16 cellular contexts compared by ENCODE assay signal in the genomic region with DNA sequence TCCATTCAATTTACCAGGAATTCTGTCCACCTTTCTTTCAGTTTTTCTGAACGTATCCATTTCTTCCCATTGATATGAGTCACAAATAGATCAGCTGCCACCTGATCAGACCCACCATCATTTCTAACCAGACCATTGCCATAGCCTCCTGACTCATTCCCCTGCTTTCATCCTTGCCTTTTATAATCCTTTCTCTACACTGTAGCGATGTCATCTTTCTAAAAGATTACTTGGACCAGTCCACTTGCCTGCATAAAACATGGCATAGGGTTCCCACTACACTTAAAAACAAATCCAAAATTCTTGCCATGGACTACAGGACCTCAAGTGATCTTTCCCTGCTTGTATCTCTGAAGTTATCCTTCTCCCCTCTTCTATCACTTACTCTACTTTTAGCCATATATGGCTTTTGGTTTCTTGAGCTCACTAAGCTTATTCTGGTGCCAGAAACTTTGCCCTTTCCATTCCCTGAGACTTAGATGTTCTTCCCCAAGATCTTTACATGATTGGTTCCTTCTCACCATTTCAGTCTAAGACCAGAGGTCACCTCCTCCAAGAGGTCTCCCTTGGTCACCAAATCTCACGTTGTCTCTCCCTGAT.
DNase-seq lines count a peak whose midpoint lies in the region; ATAC-seq and TF ChIP-seq lines count a peak whose summit lies in the region.
"Had no signal": no experiment of that assay in that cellular context is flagged by ENCODE, and none has a peak within 500 bp of the region (broad histone marks: within the 10 kb centered on the region; RNA-seq: fewer than 3 reads in every experiment).

No MANE protein-coding gene starts in this region.

- H3K9me3 Mint-ChIP-seq in stimulated activated effector memory CD8-positive, alpha-beta T cell treated with anti-CD3 and anti-CD28 coated beads, Interleukin-12 subunit alpha, Interleukin-12 subunit beta, amount 100 ng/mL, for 72 hours: no peaks in the 10 kb centered on the region
- H3K9me3 Mint-ChIP-seq: CD8-positive, alpha-beta memory T cell; endodermal cell had no signal

- H3K4me3 ChIP-seq in SK-N-SH (ENCODE audit: low read depth in 2 of 2, low read length in 1 of 2) (no peak overlapping the region), fibroblast of mammary gland (ENCODE audit: control insufficient read depth, low read depth, low read length) (no peak overlapping the region)
- H3K4me3 ChIP-seq: SJCRH30, stomach had no signal

- no peaks in the 10 kb centered on the region for H3K27me3 ChIP-seq in SK-N-SH (ENCODE audit: insufficient read depth)
- H3K27me3 ChIP-seq: SJCRH30, stomach had no signal

- H3K9ac ChIP-seq in SK-N-SH: peak overlapping the region; percentile 68

- peaks cover 9% of the 10 kb centered on the region for H3K4me1 Mint-ChIP-seq in stimulated activated effector memory CD8-positive, alpha-beta T cell treated with anti-CD3 and anti-CD28 coated beads, Interleukin-12 subunit alpha, Interleukin-12 subunit beta, amount 100 ng/mL, for 72 hours
- H3K4me1 Mint-ChIP-seq: endodermal cell had no signal

- peaks cover 0 to 53% of the 10 kb centered on the region in 2 experiments; a peak in 3 of 4 replicates for H3K4me1 ChIP-seq in SK-N-SH (ENCODE audit: control insufficient read depth in 1 of 2, insufficient read depth in 2 of 2, low read depth in 1 of 2, low read length in 1 of 2)

- peak overlapping the region in 1 of 2 experiments; percentile 98; a peak in 2 of 4 replicates for H3K27ac ChIP-seq in SK-N-SH (ENCODE audit: low read depth in 2 of 2, low read length in 1 of 2)
- H3K27ac ChIP-seq: HL-60, SJCRH30, stomach had no signal

- peak; percentile 32 for DNase-seq in HK-2 (ENCODE audit: unreplicated experiment)
- DNase-seq in SK-N-SH: no peak
- DNase-seq in fibroblast of mammary gland (ENCODE audit: low read depth): peak; percentile 97
- no peak for DNase-seq in stimulated activated effector memory CD8-positive, alpha-beta T cell treated with anti-CD3 and anti-CD28 coated beads, Interleukin-12 subunit alpha, Interleukin-12 subunit beta, amount 100 ng/mL, for 72 hours (ENCODE audit: low spot score in 2 of 2)
- DNase-seq in NCI-H446 (lab: John Stamatoyannopoulos, UW): no peak
- DNase-seq in occipital lobe (lab: John Stamatoyannopoulos, UW): no peak
- DNase-seq in GM03348 (ENCODE audit: low spot score): no peak
- DNase-seq: activated CD8-positive, alpha-beta T cell treated with anti-CD3 and anti-CD28 coated beads, Interleukin-2, amount 10 ng/mL, durations not matched to agents 7 days and 5 days; CD8-positive, alpha-beta memory T cell; endodermal cell; NCI-H2081 treated with DMSO at 0.1 percent for 48 hours; stomach had no signal

- H3K4me2 ChIP-seq in SK-N-SH: peak overlapping the region; percentile 64; the same call in 1 of the 2 replicates

- H2AFZ ChIP-seq in SK-N-SH (ENCODE audit: low read depth): no peak overlapping the region

- H3F3A ChIP-seq in SK-N-SH (replicated peaks; ENCODE audit: insufficient read depth): peaks cover 57% of the 10 kb centered on the region

- no peak overlapping the region for H3K4me3 Mint-ChIP-seq in stimulated activated effector memory CD8-positive, alpha-beta T cell treated with anti-CD3 and anti-CD28 coated beads, Interleukin-12 subunit alpha, Interleukin-12 subunit beta, amount 100 ng/mL, for 72 hours
- H3K4me3 Mint-ChIP-seq: activated CD8-positive, alpha-beta T cell treated with anti-CD3 and anti-CD28 coated beads, Interleukin-2, amount 10 ng/mL, durations not matched to agents 7 days and 5 days; CD8-positive, alpha-beta memory T cell; endodermal cell; neural crest cell had no signal

- no peaks in the 10 kb centered on the region for H3K9me2 ChIP-seq in SK-N-SH

- TF ChIP-seq CTCF in SK-N-SH (IDR thresholded peaks at IDR 0.05) (no peak), fibroblast of mammary gland (conservative IDR thresholded peaks at IDR 0.05; ENCODE audit: control insufficient read depth, insufficient read depth, low read depth, low read length) (no peak)

- H3K36me3 Mint-ChIP-seq in stimulated activated effector memory CD8-positive, alpha-beta T cell treated with anti-CD3 and anti-CD28 coated beads, Interleukin-12 subunit alpha, Interleukin-12 subunit beta, amount 100 ng/mL, for 72 hours: no peaks in the 10 kb centered on the region
- H3K36me3 Mint-ChIP-seq: CD8-positive, alpha-beta memory T cell had no signal

- CTCF ChIA-PET in SK-N-SH (lab: Yijun Ruan, JAX): no interaction called here

- 56% methylated on average over 3 of the region's 3 CpGs for WGBS in SK-N-SH (ENCODE audit: low lambda C conversion rate)

- TF ChIP-seq EP300 in SK-N-SH (IDR thresholded peaks at IDR 0.05; ENCODE audit: borderline replicate concordance in 1 of 2, low read depth in 1 of 2, low read length in 1 of 2): peak in 1 of 2 experiments; percentile 74; a peak in 1 of 4 replicates

- no peaks in the 10 kb centered on the region for H3K36me3 ChIP-seq in SK-N-SH (replicated peaks in 1 of 2; ENCODE audit: control insufficient read depth in 1 of 2, insufficient read depth in 2 of 2, low read length in 1 of 2)
- H3K36me3 ChIP-seq: SJCRH30, stomach had no signal

- no peaks in the 10 kb centered on the region for H3K9me3 ChIP-seq in SK-N-SH
- H3K9me3 ChIP-seq: SJCRH30, stomach had no signal

- no peak for TF ChIP-seq RAD21 in SK-N-SH (IDR thresholded peaks at IDR 0.05; ENCODE audit: low read length)

- no peak overlapping the region for H3K27ac Mint-ChIP-seq in stimulated activated effector memory CD8-positive, alpha-beta T cell treated with anti-CD3 and anti-CD28 coated beads, Interleukin-12 subunit alpha, Interleukin-12 subunit beta, amount 100 ng/mL, for 72 hours
- H3K27ac Mint-ChIP-seq: activated CD8-positive, alpha-beta T cell treated with anti-CD3 and anti-CD28 coated beads, Interleukin-2, amount 10 ng/mL, durations not matched to agents 7 days and 5 days; CD8-positive, alpha-beta memory T cell; endodermal cell had no signal

- peak; percentile 57 for ATAC-seq in stimulated activated effector memory CD8-positive, alpha-beta T cell treated with anti-CD3 and anti-CD28 coated beads, Interleukin-12 subunit alpha, Interleukin-12 subunit beta, amount 100 ng/mL, for 72 hours
- ATAC-seq: activated CD8-positive, alpha-beta T cell treated with anti-CD3 and anti-CD28 coated beads, Interleukin-2, amount 10 ng/mL, durations not matched to agents 7 days and 5 days; sciatic nerve had no signal

- POLR2A ChIA-PET in SK-N-SH (lab: Yijun Ruan, JAX): no interaction called here

- no peaks in the 10 kb centered on the region for H3K79me2 ChIP-seq in SK-N-SH (ENCODE audit: insufficient read depth)

- H4K20me1 ChIP-seq in SK-N-SH (ENCODE audit: insufficient read depth): no peaks in the 10 kb centered on the region

TF ChIP-seq in SK-N-SH, 30 proteins besides CTCF, POLR2A, EP300 and RAD21 (continues in another document):
- TF ChIP-seq SMC3 (IDR thresholded peaks at IDR 0.05; ENCODE audit: low read depth, low read length) (no peak), ELF1 (IDR thresholded peaks at IDR 0.05) (no peak), EZH2phosphoT487 (IDR thresholded peaks at IDR 0.05; ENCODE audit: borderline replicate concordance, low read depth) (no peak), RXRA (IDR thresholded peaks at IDR 0.05; ENCODE audit: borderline replicate concordance, low read depth) (no peak), MXI1 (IDR thresholded peaks at IDR 0.05; ENCODE audit: low read depth, low read length) (no peak), POLR2AphosphoS5 (IDR thresholded peaks at IDR 0.05; ENCODE audit: low read depth, low read length) (no peak; the same call in 1 of the 2 replicates), TCF12 (IDR thresholded peaks at IDR 0.05) (peak; percentile 77), GABPA (IDR thresholded peaks at IDR 0.05; ENCODE audit: low read depth) (no peak), IRF3 (IDR thresholded peaks at IDR 0.05; ENCODE audit: low read depth, low read length) (no peak), PBX3 (IDR thresholded peaks at IDR 0.05) (peak; percentile 73), FOSL2 (IDR thresholded peaks at IDR 0.05; ENCODE audit: borderline replicate concordance, low read depth) (peak; percentile 91), JUND (IDR thresholded peaks at IDR 0.05) (peak; percentile 83), TAF1 (IDR thresholded peaks at IDR 0.05; ENCODE audit: borderline replicate concordance, low read depth, low read length) (no peak), YY1 (IDR thresholded peaks at IDR 0.05; ENCODE audit: low read depth) (no peak), TEAD4 (IDR thresholded peaks at IDR 0.05; ENCODE audit: borderline replicate concordance, insufficient read depth) (0 out of 2 replicates have a peak, but pooled peaks have one; percentile 19)
- TF ChIP-seq, protein P1, sequence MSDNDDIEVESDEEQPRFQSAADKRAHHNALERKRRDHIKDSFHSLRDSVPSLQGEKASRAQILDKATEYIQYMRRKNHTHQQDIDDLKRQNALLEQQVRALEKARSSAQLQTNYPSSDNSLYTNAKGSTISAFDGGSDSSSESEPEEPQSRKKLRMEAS (IDR thresholded peaks at IDR 0.05; ENCODE audit: low read depth): 0 out of 2 replicates have a peak, but pooled peaks have one; percentile 45

Comparison
In these comparisons a context has a peak if more than half of its experiments do, and no peak if none do; other contexts are left out.
1. DNase-seq: peak in HK-2 (single experiment) and fibroblast of mammary gland (single experiment); none in SK-N-SH (single experiment), stimulated activated effector memory CD8-positive, alpha-beta T cell treated with anti-CD3 and anti-CD28 coated beads, Interleukin-12 subunit alpha, Interleukin-12 subunit beta, amount 100 ng/mL, for 72 hours (0 of 2), NCI-H446 (0 of 2), occipital lobe (single experiment) and GM03348 (single experiment).